Comparison of ENCODE assay signal across 21 cellular contexts in the genomic region with DNA sequence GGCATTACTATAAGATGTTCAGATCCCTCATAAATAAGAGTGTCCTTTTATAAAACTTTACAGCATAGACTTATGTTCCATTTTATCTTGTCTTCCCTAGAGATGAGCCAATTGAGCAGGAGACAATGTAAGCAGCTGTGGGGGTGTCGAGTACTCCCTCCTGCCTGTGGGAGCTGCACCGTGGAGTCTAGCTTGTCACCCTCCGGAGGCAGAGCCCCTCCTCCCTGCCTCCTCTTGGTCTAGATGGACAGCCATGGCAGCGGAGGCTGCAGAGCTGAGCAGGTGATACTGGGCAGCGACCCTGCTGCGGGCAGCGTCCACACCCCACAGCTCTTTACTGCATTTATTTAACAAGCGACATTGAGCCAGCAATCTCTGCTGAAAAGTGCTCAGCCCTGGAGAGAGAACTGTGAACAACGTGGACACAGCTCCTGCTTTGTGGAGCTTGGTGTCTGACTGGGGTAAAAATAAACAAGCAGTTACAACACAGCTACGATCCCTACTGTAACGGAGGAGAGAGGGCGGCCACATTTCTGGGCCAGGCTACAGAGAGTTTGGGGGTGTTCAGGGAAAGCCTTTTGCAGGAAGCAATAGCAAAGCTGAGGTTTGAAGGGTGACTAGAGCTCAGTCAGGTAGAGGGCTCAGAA. TPM values are rescaled to one million over a fixed set of nuclear protein-coding genes. Genes with fewer than 3 reads are reported as not detected.
DNase-seq lines count a peak whose midpoint lies in the region; ATAC-seq and TF ChIP-seq lines count a peak whose summit lies in the region.
"Had no signal": no experiment of that assay in that cellular context is flagged by ENCODE, and none has a peak within 500 bp of the region (broad histone marks: within the 10 kb centered on the region; RNA-seq: fewer than 3 reads in every experiment).

No MANE protein-coding gene starts in this region.

- H3K4me2 ChIP-seq in PC-3 (ENCODE audit: low read length), result no peak overlapping the region
- H3K4me2 ChIP-seq: A549 had no signal

- no TSS peak for BruUV-seq in PC-3 (replicated peaks; lab: Mats Ljungman, UMichigan)

- POLR2A ChIA-PET in PC-3 (lab: Charles Lee; ENCODE audit: unreplicated experiment), result no interaction called here

- CTCF ChIA-PET in PC-3 (lab: Charles Lee), result interaction anchor here (0.5 to 0.9 kb wide), 2 partner anchors 9 to 173 kb away, joined by 3 to 4 read pairs; no protein-coding TSS in a partner anchor

- H3K9me3 ChIP-seq in PC-3 (ENCODE audit: low read length), result no peaks in the 10 kb centered on the region
- no peaks in the 10 kb centered on the region for H3K9me3 ChIP-seq in mucosa of descending colon
- H3K9me3 ChIP-seq: A549, BE2C had no signal

- peaks cover 67% of the 10 kb centered on the region for H3K27me3 ChIP-seq in PC-3 (ENCODE audit: low read length)

- H4K20me1 ChIP-seq in PC-3 (ENCODE audit: low read length), result no peaks in the 10 kb centered on the region

- DNase-seq in SIG-M5 treated with dmso at 0.1 percent for 504 hours (lab: John Stamatoyannopoulos, UW; ENCODE audit: unreplicated experiment) (peak; percentile 10), SIG-M5 (lab: John Stamatoyannopoulos, UW) (no peak), PC-3 (no peak), left lobe of liver (ENCODE audit: low spot score) (no peak), retina (peak; percentile 34), mucosa of descending colon (no peak)
- DNase-seq: BE2C, DMS53, GDM1, Karpas-422, NCI-H1092, NCI-H1694, NCI-H2081 treated with DMSO at 0.1 percent for 48 hours, NCI-H524 treated with DMSO at 0.1 percent for 48 hours, OCI-M1, RPMI8226, SHP77 treated with DMSO at 0.1 percent for 48 hours had no signal

- no peak for TF ChIP-seq CTCF in PC-3 (conservative IDR thresholded peaks at IDR 0.05; ENCODE audit: low read depth, low read length)
- TF ChIP-seq CTCF in mucosa of descending colon (IDR thresholded peaks at IDR 0.05), result no peak

- peak; percentile 12 for ATAC-seq in PC-3
- peak; percentile 49 for ATAC-seq in left lobe of liver
- no peak for ATAC-seq in HG03280 (IDR thresholded peaks at IDR 0.05; ENCODE audit: unreplicated experiment)
- no peak for ATAC-seq in mucosa of descending colon
- ATAC-seq in HG02610 (IDR thresholded peaks at IDR 0.05; ENCODE audit: unreplicated experiment), result no peak
- ATAC-seq: SK-N-SH treated with all-trans-retinoic acid at 6 μM for 48 hours had no signal

- H3K36me3 ChIP-seq in PC-3 (ENCODE audit: low read depth, low read length) (no peaks in the 10 kb centered on the region), mucosa of descending colon (ENCODE audit: low read depth) (no peaks in the 10 kb centered on the region)
- H3K36me3 ChIP-seq: BE2C had no signal

- H3K4me1 ChIP-seq in PC-3 (ENCODE audit: insufficient read depth, low read length), result no peaks in the 10 kb centered on the region
- H3K4me1 ChIP-seq in mucosa of descending colon (ENCODE audit: low read depth), result no peaks in the 10 kb centered on the region
- H3K4me1 ChIP-seq: A549, BE2C had no signal

- H3K27ac ChIP-seq in PC-3 (ENCODE audit: low read length), result no peak overlapping the region
- H3K27ac ChIP-seq: A549 had no signal

- no peaks in the 10 kb centered on the region for H3F3A ChIP-seq in PC-3 (ENCODE audit: low read length, unreplicated experiment)

- H3K79me2 ChIP-seq in PC-3 (ENCODE audit: low read length), result no peaks in the 10 kb centered on the region

- no peaks in the 10 kb centered on the region for H3K9me2 ChIP-seq in PC-3 (replicated peaks; ENCODE audit: low read length)

- no peak overlapping the region for H3K9ac ChIP-seq in PC-3 (ENCODE audit: low read length)

- H3K4me3 ChIP-seq in PC-3 (ENCODE audit: low read length) (no peak overlapping the region), mucosa of descending colon (no peak overlapping the region)
- H3K4me3 ChIP-seq: A549 had no signal

- no peak overlapping the region for H2AFZ ChIP-seq in PC-3 (ENCODE audit: low read length)

- intact Hi-C loops in PC-3 (cut with micrococcal nuclease) (no loop called here), mucosa of descending colon (cut with DNase I, micrococcal nuclease) (no loop called here)

RNA-seq across cellular contexts. Expression of a gene that starts 12.8 kb away (rescaled TPM):
- total RNA-seq in PC-3 (2014; rRNA removed) (0.46 and 0.66 TPM in 2 replicates), left lobe of liver (0.93 TPM), mucosa of descending colon (10 to 100 TPM in 1 of 3 donors, 1 to 10 TPM in 2; 3.2 to 10.5 (median 4.0) TPM)

Comparison
In these comparisons a context has a peak if more than half of its experiments do, and no peak if none do; other contexts are left out.
1. DNase-seq: peak in SIG-M5 treated with dmso at 0.1 percent for 504 hours (single experiment) and retina (single experiment); none in SIG-M5 (single experiment), PC-3 (single experiment), left lobe of liver (single experiment) and mucosa of descending colon (0 of 3).
2. ATAC-seq: peak in PC-3 (single experiment) and left lobe of liver (single experiment); none in HG03280 (single experiment), mucosa of descending colon (single experiment) and HG02610 (single experiment).